ENCODE assay signal across 1 cellular context in the genomic region with DNA sequence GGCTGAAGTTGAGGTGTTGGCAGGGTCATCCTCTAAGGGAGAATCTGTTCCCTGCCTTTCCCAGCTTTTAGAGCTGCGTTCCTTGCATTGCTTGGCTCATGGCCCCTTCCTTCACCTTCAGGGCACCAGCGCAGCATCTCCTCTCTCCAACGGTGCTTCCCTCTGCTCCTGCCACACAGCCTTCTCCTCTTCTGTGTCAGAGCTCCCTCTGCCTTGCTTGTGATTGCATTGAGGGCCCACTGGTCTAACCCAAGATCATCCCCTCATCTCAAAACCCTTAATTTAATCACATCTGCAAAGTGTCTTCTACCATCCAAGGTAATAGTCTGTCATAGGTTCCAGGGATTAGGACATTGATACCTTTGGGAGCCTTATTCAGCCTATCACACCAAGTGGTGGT.
TF ChIP-seq lines count a peak whose summit lies in the region.

No MANE protein-coding gene starts in this region.

TF ChIP-seq in GM23338, 12 proteins besides CTCF, POLR2A, EP300 and RAD21 (continued from another document):
- TF ChIP-seq JUNB (IDR thresholded peaks at IDR 0.05; ENCODE audit: unreplicated experiment) (no peak), ETS1 (IDR thresholded peaks at IDR 0.05) (no peak), CREB1 (CRISPR knock-in tag; IDR thresholded peaks at IDR 0.05; ENCODE audit: low read depth) (no peak), ZNF462 (CRISPR knock-in tag; IDR thresholded peaks at IDR 0.05) (no peak), ZNF114 (CRISPR knock-in tag; IDR thresholded peaks at IDR 0.05) (no peak)
